ENCODE assay signal across 9 cellular contexts in genomic region chrX:135116064-135116463, GRCh38. TPM values are rescaled to one million over a fixed set of nuclear protein-coding genes. Genes with fewer than 3 reads are reported as not detected.
"Had no signal": no experiment of that assay in that cellular context is flagged by ENCODE, and none has a peak within 500 bp of the region (broad histone marks: within the 10 kb centered on the region; RNA-seq: fewer than 3 reads in every experiment).

No MANE protein-coding gene starts in this region.

RNA-seq across cellular contexts. Expression of gene ETDB, which starts 4.3 kb away (rescaled TPM):
- total RNA-seq: LHCN-M2, MCF 10A, NCI-H460, OCI-LY7, PC-9, Right ventricle myocardium inferior, RPMI7951, SJCRH30, SK-MEL-5 had no signal

RNA-seq across cellular contexts. Expression of gene SMIM10L2B, which starts 17.6 kb away (rescaled TPM):
- total RNA-seq: NCI-H460, RPMI7951 had no signal

RNA-seq across cellular contexts. Expression of gene CT55, which starts 55.1 kb away (rescaled TPM):
- total RNA-seq: LHCN-M2, MCF 10A, NCI-H460, OCI-LY7, PC-9, Right ventricle myocardium inferior, RPMI7951 had no signal
